Comparison of ENCODE assay signal across 8 cellular contexts in the genomic region with DNA sequence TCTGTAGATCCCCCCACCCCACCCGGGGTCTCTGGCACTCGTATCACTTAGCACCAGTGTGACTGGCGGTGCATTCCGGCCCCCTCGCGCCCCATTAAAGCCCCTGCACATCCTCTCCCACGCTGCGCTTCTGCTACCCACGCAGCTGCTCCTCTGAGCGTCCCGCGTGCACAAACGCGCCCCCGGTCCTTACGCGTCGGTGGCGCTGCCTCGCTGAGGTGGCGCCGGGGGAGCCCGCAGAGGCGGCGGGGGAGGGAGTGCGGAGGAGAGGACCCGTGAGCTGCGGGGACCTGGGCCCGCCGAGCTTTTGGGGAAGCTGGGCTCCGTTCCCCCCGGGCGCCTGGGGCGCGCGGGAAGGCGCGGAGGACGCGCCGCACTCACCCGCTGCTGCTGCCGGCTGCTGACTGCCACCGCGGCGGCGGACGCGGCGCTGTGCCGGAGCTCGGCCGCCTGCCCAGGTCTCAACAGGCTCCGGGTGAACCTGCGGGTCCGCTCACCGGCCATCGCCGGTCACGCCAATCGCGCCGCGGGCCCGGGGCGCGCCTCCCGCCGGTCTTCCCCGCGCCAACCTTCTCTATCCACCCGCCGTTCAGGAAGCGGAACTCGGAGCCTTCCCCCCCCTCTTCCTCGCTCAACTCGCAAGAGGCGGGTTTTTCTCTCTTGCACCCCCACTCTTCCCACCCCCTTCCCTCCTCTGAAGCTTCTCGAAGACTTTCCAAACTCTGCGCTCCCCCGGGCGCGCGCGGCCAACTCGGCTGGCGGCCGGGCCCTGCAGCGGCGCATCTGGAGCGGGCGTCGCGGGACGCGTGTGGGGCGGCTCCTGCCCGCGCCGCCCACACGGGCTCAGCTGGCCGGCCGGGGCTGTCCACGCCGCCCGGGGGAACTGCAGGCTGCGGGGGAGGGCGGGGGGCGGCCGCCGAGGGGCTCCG. TPM values are rescaled to one million over a fixed set of nuclear protein-coding genes. Genes with fewer than 3 reads are reported as not detected.
A peak's percentile ranks its signal among the peaks of the same experiment; 100 is the strongest.
DNase-seq lines count a peak whose midpoint lies in the region; ATAC-seq and TF ChIP-seq lines count a peak whose summit lies in the region.

Gene DOCK10, minus strand, starts transcription at position 598 of the 929 bp plus-strand sequence. Its CDS starts 94 bp downstream, at position 504.

- H3K27me3 ChIP-seq in SJSA1 (replicated peaks): peaks cover 15% of the 10 kb centered on the region
- peaks cover 0 to 71% (median 37%) of the 10 kb centered on the region in 7 donors for H3K27me3 ChIP-seq in heart right ventricle

- peak within 1 kb of the TSS; percentile 98 to 99 for H3K27ac Mint-ChIP-seq in activated naive CD4-positive, alpha-beta T cell treated with anti-CD3 and anti-CD28 coated beads, Interleukin-2, amount 50 U/mL, for 72 hours

- DNase-seq in A172 (ENCODE audit: low spot score) (peak; percentile 38), SJSA1 (ENCODE audit: low read depth in 1 of 2, low spot score in 2 of 2) (peak; percentile 49 to 55), heart right ventricle (peak; percentile 23), posterior vena cava (ENCODE audit: low spot score) (peak; percentile 80), NCI-H82 treated with DMSO at 0.1 percent for 48 hours (lab: John Stamatoyannopoulos, UW; ENCODE audit: unreplicated experiment) (no peak)
- DNase-seq in activated naive CD4-positive, alpha-beta T cell treated with anti-CD3 and anti-CD28 coated beads, Interleukin-2, amount 50 U/mL, for 72 hours (ENCODE audit: low spot score in 2 of 2): peak in 1 of 2 donors; percentile 72

- intact Hi-C loops in heart right ventricle (cut with DNase I) (no loop called here), posterior vena cava (cut with DNase I) (no loop called here)

- H3K4me3 ChIP-seq in SJSA1 (peak within 1 kb of the TSS; percentile 82), heart right ventricle (peak within 1 kb of the TSS; percentile 21 to 77 (median 52))

- H3K9me3 ChIP-seq in SJSA1 (replicated peaks) (no peaks in the 10 kb centered on the region), heart right ventricle (no peaks in the 10 kb centered on the region)

- H3K27ac ChIP-seq in SJSA1 (no peak within 1 kb of the TSS), heart right ventricle (peak within 1 kb of the TSS in 2 of 10 donors; percentile 22 to 85)

- H3K36me3 ChIP-seq in SJSA1 (0 out of 2 replicates have a peak, but pooled peaks cover 3% of the 10 kb centered on the region), heart right ventricle (no peaks in the 10 kb centered on the region)

- peak; percentile 18 for ATAC-seq in GM18519 (IDR thresholded peaks at IDR 0.05; ENCODE audit: low FRiP score, unreplicated experiment)
- peak; percentile 0 for ATAC-seq in HG03060 (IDR thresholded peaks at IDR 0.05; ENCODE audit: low read depth, unreplicated experiment)
- peak; percentile 33 to 41 for ATAC-seq in activated naive CD4-positive, alpha-beta T cell treated with anti-CD3 and anti-CD28 coated beads, Interleukin-2, amount 50 U/mL, for 72 hours
- peak in 7 of 8 donors; percentile 24 to 62 (median 47) for ATAC-seq in heart right ventricle

- H3K4me1 ChIP-seq in SJSA1 (replicated peaks) (peaks cover 11% of the 10 kb centered on the region; the same call in 1 of the 2 replicates), heart right ventricle (peaks cover 0 to 27% (median 4%) of the 10 kb centered on the region in 9 donors)

- TF ChIP-seq CTCF in heart right ventricle (IDR thresholded peaks at IDR 0.05): no peak

- peaks cover 12 to 18% of the 10 kb centered on the region in 2 donors for H3K36me3 Mint-ChIP-seq in activated naive CD4-positive, alpha-beta T cell treated with anti-CD3 and anti-CD28 coated beads, Interleukin-2, amount 50 U/mL, for 72 hours

- H3K9me3 Mint-ChIP-seq in activated naive CD4-positive, alpha-beta T cell treated with anti-CD3 and anti-CD28 coated beads, Interleukin-2, amount 50 U/mL, for 72 hours: no peaks in the 10 kb centered on the region

- WGBS in heart right ventricle, 2 donors: 1% methylated on average over 97 to 112 of the region's 112 CpGs

RNA-seq across cellular contexts. Expression of gene DOCK10, which starts in this region (rescaled TPM):
- total RNA-seq in A172 (2014; rRNA removed; shearing (Covaris generic)): 22.7 and 37.5 TPM in 2 replicates
- total RNA-seq in SJSA1 (2014; rRNA removed; shearing (Covaris generic)): 32.6 and 42.4 TPM in 2 replicates
- total RNA-seq in activated naive CD4-positive, alpha-beta T cell treated with anti-CD3 and anti-CD28 coated beads, Interleukin-2, amount 50 U/mL, for 72 hours: 100 to 1,000 TPM; 173 to 197 TPM
- total RNA-seq in heart right ventricle: 10 to 100 TPM in 1 of 10 donors, 1 to 10 TPM in 7, under 1 TPM in 2; 0.77 to 18.9 (median 1.4) TPM
- 1 to 10 TPM in 1 of 2 donors, under 1 TPM in 1; 0.88 to 1.0 TPM for polyA plus RNA-seq in heart right ventricle
- 10 to 100 TPM; 18.9 to 26.4 TPM for total RNA-seq in posterior vena cava
